1 cellular context compared by ENCODE assay signal in genomic region chr12:56874821-56875220, GRCh38.
TF ChIP-seq lines count a peak whose summit lies in the region.

No MANE protein-coding gene starts in this region.

TF ChIP-seq in H1, 55 proteins besides CTCF, POLR2A, EP300 and RAD21:
- TF ChIP-seq NANOG (IDR thresholded peaks at IDR 0.05; ENCODE audit: insufficient read depth, low read depth, low read length, poor library complexity, severe bottlenecking) (no peak), SP1 (IDR thresholded peaks at IDR 0.05; ENCODE audit: low read depth, low read length) (peak; percentile 45; the same call in 1 of the 2 replicates)
